In the genomic region with DNA sequence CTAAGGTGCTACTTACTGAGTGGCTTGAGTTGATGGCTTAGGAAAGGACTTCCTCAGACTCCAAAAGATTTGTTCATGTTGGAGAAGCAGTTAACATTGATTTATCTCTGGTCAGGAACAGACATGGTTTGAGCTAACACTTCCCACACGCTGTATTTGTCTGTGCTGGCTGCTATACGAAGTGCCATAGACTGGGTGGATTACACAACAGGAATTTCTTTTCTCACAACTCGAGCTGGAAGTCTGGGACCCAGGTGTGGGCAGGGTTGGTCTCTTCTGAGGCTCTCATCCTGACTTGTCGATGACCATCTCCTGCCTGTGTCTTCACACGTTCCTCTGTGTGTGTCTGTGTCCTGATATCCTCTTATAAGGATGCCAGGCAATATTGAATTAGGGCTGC, we compare ENCODE assay signal across 22 cellular contexts.
"Had no signal": no experiment of that assay in that cellular context is flagged by ENCODE, and none has a peak within 500 bp of the region (broad histone marks: within the 10 kb centered on the region; RNA-seq: fewer than 3 reads in every experiment).

No MANE protein-coding gene starts in this region.

- H3K27me3 Mint-ChIP-seq: type B pancreatic cell had no signal

- H3K9me3 ChIP-seq: heart right ventricle, left lung, lower lobe of right lung, pancreas, spleen, tibial nerve had no signal

- H3K4me3 ChIP-seq: heart right ventricle, hepatocyte, left lung, lower lobe of right lung, pancreas, skin epidermis, spleen, tibial nerve had no signal

- FAIRE-seq: keratinocyte, pancreas had no signal

- H3K27ac Mint-ChIP-seq: stimulated activated effector memory CD8-positive, alpha-beta T cell treated with anti-CD3 and anti-CD28 coated beads, Interleukin-12 subunit alpha, Interleukin-12 subunit beta, amount 100 ng/mL, for 72 hours; stimulated activated naive CD8-positive, alpha-beta T cell treated with anti-CD3 and anti-CD28 coated beads, Interleukin-15, Interleukin-2, amounts not matched to agents 100 ng/mL and 50 ng/mL, for 24 hours; type B pancreatic cell had no signal

- H3K27ac ChIP-seq: heart right ventricle, hepatocyte, left lung, lower lobe of right lung, pancreas, skin epidermis, spleen, tibial nerve had no signal

- DNase-seq: heart right ventricle; kidney glomerular epithelial cell; left cardiac atrium; left lung; lower lobe of right lung; mammary epithelial cell; mesenchymal stem cell; naive thymus-derived CD8-positive, alpha-beta T cell; nucleus accumbens; pancreas; retina; right cardiac atrium; spleen; stimulated activated CD4-positive, alpha-beta T cell treated with anti-CD3 and anti-CD28 coated beads, Interleukin-4, amount 100 ng/mL, for 24 hours; stimulated activated naive CD4-positive, alpha-beta T cell had no signal

- H3K4me1 Mint-ChIP-seq: stimulated activated effector memory CD8-positive, alpha-beta T cell treated with anti-CD3 and anti-CD28 coated beads, Interleukin-12 subunit alpha, Interleukin-12 subunit beta, amount 100 ng/mL, for 72 hours had no signal

- H3K27me3 ChIP-seq: hepatocyte, left lung, pancreas, tibial nerve had no signal

- H2AFZ ChIP-seq: hepatocyte had no signal

- H3K4me3 Mint-ChIP-seq: naive thymus-derived CD8-positive, alpha-beta T cell; stimulated activated effector memory CD8-positive, alpha-beta T cell treated with anti-CD3 and anti-CD28 coated beads, Interleukin-12 subunit alpha, Interleukin-12 subunit beta, amount 100 ng/mL, for 72 hours; stimulated activated naive CD8-positive, alpha-beta T cell treated with anti-CD3 and anti-CD28 coated beads, Interleukin-15, Interleukin-2, amounts not matched to agents 100 ng/mL and 50 ng/mL, for 24 hours; type B pancreatic cell had no signal

- H3K4me1 ChIP-seq: heart right ventricle, left lung, lower lobe of right lung, pancreas, spleen, tibial nerve had no signal

- H3K4me2 ChIP-seq: hepatocyte had no signal

- H3K9me3 Mint-ChIP-seq: naive thymus-derived CD8-positive, alpha-beta T cell; stimulated activated effector memory CD8-positive, alpha-beta T cell treated with anti-CD3 and anti-CD28 coated beads, Interleukin-12 subunit alpha, Interleukin-12 subunit beta, amount 100 ng/mL, for 72 hours; stimulated activated naive CD8-positive, alpha-beta T cell treated with anti-CD3 and anti-CD28 coated beads, Interleukin-15, Interleukin-2, amounts not matched to agents 100 ng/mL and 50 ng/mL, for 24 hours; type B pancreatic cell had no signal

- H3K36me3 ChIP-seq: heart right ventricle, left lung, lower lobe of right lung, pancreas, spleen, tibial nerve had no signal

- H3K36me3 Mint-ChIP-seq: naive thymus-derived CD8-positive, alpha-beta T cell; stimulated activated effector memory CD8-positive, alpha-beta T cell treated with anti-CD3 and anti-CD28 coated beads, Interleukin-12 subunit alpha, Interleukin-12 subunit beta, amount 100 ng/mL, for 72 hours; type B pancreatic cell had no signal

- H3K79me2 ChIP-seq: hepatocyte had no signal
